ENCODE assay signal across 8 cellular contexts in genomic region chr2:73113634-73113958, GRCh38. TPM values are rescaled to one million over a fixed set of nuclear protein-coding genes. Genes with fewer than 3 reads are reported as not detected.
A peak's percentile ranks its signal among the peaks of the same experiment; 100 is the strongest.
DNase-seq lines count a peak whose midpoint lies in the region; ATAC-seq and TF ChIP-seq lines count a peak whose summit lies in the region.

No MANE protein-coding gene starts in this region.

- peaks cover 18% of the 10 kb centered on the region; the same call in 1 of the 2 replicates for H3K79me2 ChIP-seq in Loucy (ENCODE audit: insufficient read depth, low read length)

- no peaks in the 10 kb centered on the region for H3K36me3 Mint-ChIP-seq in natural killer cell

- H3K4me1 ChIP-seq in Loucy (ENCODE audit: insufficient read depth, low read length, poor library complexity, severe bottlenecking) = peaks cover 36% of the 10 kb centered on the region
- H3K4me1 ChIP-seq in ectodermal cell (ENCODE audit: control insufficient read depth, insufficient read depth, low read length) = peaks cover 12% of the 10 kb centered on the region

- no peaks in the 10 kb centered on the region for H3K9me3 Mint-ChIP-seq in natural killer cell

- H3K4me1 Mint-ChIP-seq in natural killer cell = peaks cover 6 to 23% of the 10 kb centered on the region in 2 donors

- no peaks in the 10 kb centered on the region for H3K36me3 ChIP-seq in Loucy (ENCODE audit: insufficient read depth, low read length)
- H3K36me3 ChIP-seq in ectodermal cell (ENCODE audit: control insufficient read depth, insufficient read depth, low read length) = no peaks in the 10 kb centered on the region

- intact Hi-C loops in natural killer cell (cut with micrococcal nuclease) = no loop called here

- peak overlapping the region; percentile 99 for H2AFZ ChIP-seq in Loucy (ENCODE audit: low read length)

- H3K4me3 ChIP-seq in AG10803 (ENCODE audit: low read length) = peak overlapping the region; percentile 91
- peak overlapping the region; percentile 83 for H3K4me3 ChIP-seq in Loucy (ENCODE audit: low read length, poor library complexity, severe bottlenecking)
- peak overlapping the region; percentile 66 for H3K4me3 ChIP-seq in ectodermal cell (ENCODE audit: insufficient read depth, low read depth, low read length)

- H3K27ac ChIP-seq in ectodermal cell (ENCODE audit: insufficient read depth, low read depth, low read length, poor library complexity, severe bottlenecking) = no peak overlapping the region

- H3K9me3 ChIP-seq in Loucy (ENCODE audit: insufficient read depth, low read depth, low read length) (no peaks in the 10 kb centered on the region), ectodermal cell (ENCODE audit: control insufficient read depth, low read length) (no peaks in the 10 kb centered on the region)

- H3K27me3 Mint-ChIP-seq in natural killer cell (ENCODE audit: low read depth in 2 of 2) = peaks cover 0 to 13% of the 10 kb centered on the region in 2 donors

- ATAC-seq in natural killer cell = no peak
- ATAC-seq in HG02623 (IDR thresholded peaks at IDR 0.05; ENCODE audit: unreplicated experiment) = no peak

- H3F3A ChIP-seq in Loucy (ENCODE audit: low read depth) = 0 out of 2 replicates have a peak, but pooled peaks cover 6% of the 10 kb centered on the region

- peak overlapping the region; percentile 40 for H3K4me3 Mint-ChIP-seq in natural killer cell

- peak overlapping the region; percentile 74 for H3K9ac ChIP-seq in Loucy (ENCODE audit: low read depth, low read length, poor library complexity, severe bottlenecking)

- DNase-seq in AG10803 (ENCODE audit: low read depth) (no peak), natural killer cell (no peak), NCI-H1105 (lab: John Stamatoyannopoulos, UW) (no peak), DMS114 treated with DMSO at 0.1 percent for 48 hours (lab: John Stamatoyannopoulos, UW; ENCODE audit: unreplicated experiment) (no peak), cortex of kidney (lab: John Stamatoyannopoulos, UW) (no peak)

- H3K27ac Mint-ChIP-seq in natural killer cell = no peak overlapping the region

- H3K27me3 ChIP-seq in Loucy (ENCODE audit: insufficient read depth, low read length, poor library complexity, severe bottlenecking) (no peaks in the 10 kb centered on the region), ectodermal cell (ENCODE audit: control insufficient read depth, insufficient read depth, low read length, poor library complexity, severe bottlenecking) (peaks cover 40% of the 10 kb centered on the region)

- 38 to 80% methylated on average over 1 to 5 of the region's 5 CpGs for WGBS in ectodermal cell, 2 experiments

- TF ChIP-seq CTCF in AG10803 (conservative IDR thresholded peaks at IDR 0.05; ENCODE audit: low read length) (0 out of 2 replicates have a peak, but pooled peaks have one; percentile 6), Loucy (conservative IDR thresholded peaks at IDR 0.05; ENCODE audit: low read length) (no peak), natural killer cell (IDR thresholded peaks at IDR 0.05) (no peak)

- no peaks in the 10 kb centered on the region for H3K9me2 ChIP-seq in Loucy (replicated peaks; ENCODE audit: low read depth, low read length)

- H3K4me2 ChIP-seq in Loucy (ENCODE audit: low read depth, low read length, poor library complexity, severe bottlenecking) = peak overlapping the region; percentile 79

- H4K20me1 ChIP-seq in Loucy (ENCODE audit: insufficient read depth, low read length, poor library complexity, severe bottlenecking) = no peaks in the 10 kb centered on the region

RNA-seq across cellular contexts. Expression of gene RAB11FIP5, which starts 0.8 kb away (rescaled TPM):
- polyA plus RNA-seq in ectodermal cell (2013, experiment 1 of 4) = 8.0 TPM
- polyA plus RNA-seq in ectodermal cell (2013, experiment 2 of 4) = 7.2 TPM
- 5.3 TPM for polyA plus RNA-seq in ectodermal cell (2013, experiment 3 of 4)
- polyA plus RNA-seq in ectodermal cell (2013, experiment 4 of 4) = 7.0 TPM
- 10 to 100 TPM in 2 of 3 donors, 1 to 10 TPM in 1; 4.9 to 15.9 (median 11.2) TPM for total RNA-seq in natural killer cell

RNA-seq across cellular contexts. Expression of gene SFXN5, which starts 42.1 kb away (rescaled TPM):
- 7.8 TPM for polyA plus RNA-seq in ectodermal cell (2013, experiment 1 of 4)
- 5.8 TPM for polyA plus RNA-seq in ectodermal cell (2013, experiment 2 of 4)
- polyA plus RNA-seq in ectodermal cell (2013, experiment 3 of 4) = 4.5 TPM
- 6.2 TPM for polyA plus RNA-seq in ectodermal cell (2013, experiment 4 of 4)
- total RNA-seq in natural killer cell = 10 to 100 TPM; 15.3 to 22.3 (median 19.8) TPM
